In the genomic region with DNA sequence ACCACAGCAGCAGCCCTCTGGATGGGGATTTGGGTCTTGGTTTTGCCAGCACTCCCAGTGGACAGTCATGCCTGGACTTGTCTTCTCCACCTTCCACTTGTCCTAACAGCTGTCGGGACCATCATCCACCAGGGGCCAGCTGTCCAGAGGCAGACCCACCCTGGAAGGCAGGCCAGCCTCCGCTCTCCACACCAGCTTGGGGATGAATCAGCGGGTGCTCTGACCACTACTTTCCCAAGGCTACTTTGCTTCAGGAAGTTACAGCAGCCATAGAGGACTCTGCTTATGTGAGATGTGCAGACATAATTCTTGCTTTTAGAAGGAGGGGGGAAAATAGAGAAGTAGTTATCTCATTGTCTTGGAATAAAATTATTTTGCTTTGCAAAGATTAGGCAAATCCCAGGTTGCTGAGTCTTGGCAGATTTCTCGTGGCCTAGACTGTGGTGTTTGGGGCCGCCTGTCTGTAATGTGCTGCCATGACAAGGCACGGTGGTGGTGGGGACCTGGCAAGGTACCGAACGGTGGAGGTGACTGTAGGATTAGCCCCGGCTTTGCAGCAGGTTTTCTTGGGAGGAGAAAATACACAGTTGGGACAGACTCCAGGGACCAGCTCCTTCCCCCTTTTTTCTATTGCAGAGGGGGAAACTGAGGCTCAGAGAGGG, we compare ENCODE assay signal across 12 cellular contexts.
DNase-seq lines count a peak whose midpoint lies in the region; ATAC-seq, FAIRE-seq and TF ChIP-seq lines count a peak whose summit lies in the region.
"Had no signal": no experiment of that assay in that cellular context is flagged by ENCODE, and none has a peak within 500 bp of the region (broad histone marks: within the 10 kb centered on the region; RNA-seq: fewer than 3 reads in every experiment).

No MANE protein-coding gene starts in this region.

- H3K4me1 Mint-ChIP-seq in nephron, result peaks cover 66% of the 10 kb centered on the region
- H3K4me1 Mint-ChIP-seq in activated T-cell treated with anti-CD3 and anti-CD28 coated beads, Interleukin-2, amount 50 U/mL, for 24 hours (ENCODE audit: low read depth), result no peaks in the 10 kb centered on the region

- ATAC-seq in left colon (no peak), GM21381 (IDR thresholded peaks at IDR 0.05; ENCODE audit: unreplicated experiment) (no peak)
- ATAC-seq: GM12878 had no signal

- 74% methylated on average over 9 of the region's 9 CpGs for WGBS in esophagus muscularis mucosa

- H3K27me3 ChIP-seq in esophagus muscularis mucosa, result no peaks in the 10 kb centered on the region

- H3K4me3 Mint-ChIP-seq in nephron, result peak overlapping the region in 2 of 3 experiments; percentile 20 to 79
- H3K4me3 Mint-ChIP-seq in activated T-cell treated with anti-CD3 and anti-CD28 coated beads, Interleukin-2, amount 50 U/mL, for 24 hours, result no peak overlapping the region
- H3K4me3 Mint-ChIP-seq: CD4-positive, alpha-beta memory T cell had no signal

- H3K27ac ChIP-seq in esophagus muscularis mucosa (replicated peaks in 1 of 4), result peak overlapping the region; percentile 88 to 89 (median 89)

- DNase-seq in DMS 273 (lab: John Stamatoyannopoulos, UW; ENCODE audit: unreplicated experiment) (peak; percentile 63), RCC 7860 (ENCODE audit: low spot score) (peak; percentile 15), esophagus muscularis mucosa (ENCODE audit: extremely low spot score) (no peak), left colon (no peak), NCI-H345 (lab: John Stamatoyannopoulos, UW) (no peak)
- no peak for DNase-seq in activated T-cell treated with anti-CD3 and anti-CD28 coated beads, Interleukin-2, amount 50 U/mL, for 24 hours
- DNase-seq: CD4-positive, alpha-beta memory T cell; cortex of kidney; NCI-H2227 treated with DMSO at 0.1 percent for 48 hours had no signal

- H3K36me3 ChIP-seq in esophagus muscularis mucosa, result no peaks in the 10 kb centered on the region

- H3K9me3 ChIP-seq in esophagus muscularis mucosa, result no peaks in the 10 kb centered on the region

- TF ChIP-seq EP300 in esophagus muscularis mucosa (IDR thresholded peaks at IDR 0.05), result no peak

- H3K27me3 Mint-ChIP-seq in nephron (ENCODE audit: low read depth), result peaks cover 7% of the 10 kb centered on the region
- peaks cover 45% of the 10 kb centered on the region for H3K27me3 Mint-ChIP-seq in activated T-cell treated with anti-CD3 and anti-CD28 coated beads, Interleukin-2, amount 50 U/mL, for 24 hours

- no peak for FAIRE-seq in RCC 7860 (lab: Jason Lieb, UNC)
- FAIRE-seq: GM12878 had no signal

- intact Hi-C loops in esophagus muscularis mucosa (cut with DNase I), result no loop called here
- intact Hi-C loops in left colon (cut with DNase I, micrococcal nuclease), result no loop called here

- no peaks in the 10 kb centered on the region for H3K9me3 Mint-ChIP-seq in nephron
- no peaks in the 10 kb centered on the region for H3K9me3 Mint-ChIP-seq in activated T-cell treated with anti-CD3 and anti-CD28 coated beads, Interleukin-2, amount 50 U/mL, for 24 hours

- H3K36me3 Mint-ChIP-seq in nephron (ENCODE audit: low read depth), result no peaks in the 10 kb centered on the region
- H3K36me3 Mint-ChIP-seq in activated T-cell treated with anti-CD3 and anti-CD28 coated beads, Interleukin-2, amount 50 U/mL, for 24 hours (ENCODE audit: low read depth), result no peaks in the 10 kb centered on the region
- H3K36me3 Mint-ChIP-seq: CD4-positive, alpha-beta memory T cell had no signal

- no peak overlapping the region for H3K4me3 ChIP-seq in esophagus muscularis mucosa
- H3K4me3 ChIP-seq: GM12878 had no signal

- peaks cover 53 to 73% (median 67%) of the 10 kb centered on the region in 4 donors for H3K4me1 ChIP-seq in esophagus muscularis mucosa

- TF ChIP-seq CTCF in esophagus muscularis mucosa (IDR thresholded peaks at IDR 0.05) (peak in 1 of 3 experiments; percentile 21), nephron (IDR thresholded peaks at IDR 0.05; ENCODE audit: unreplicated experiment in 3 of 3) (no peak)

- H3K27ac Mint-ChIP-seq in nephron, result peak overlapping the region in 1 of 3 experiments; percentile 7
- no peak overlapping the region for H3K27ac Mint-ChIP-seq in activated T-cell treated with anti-CD3 and anti-CD28 coated beads, Interleukin-2, amount 50 U/mL, for 24 hours

- no peak for TF ChIP-seq POLR2A in esophagus muscularis mucosa (IDR thresholded peaks at IDR 0.05; ENCODE audit: low read depth)

Comparison
In these comparisons a context has a peak if more than half of its experiments do, and no peak if none do; other contexts are left out.
1. DNase-seq: peak in DMS 273 (single experiment) and RCC 7860 (single experiment); none in esophagus muscularis mucosa (single experiment), left colon (0 of 2), activated T-cell treated with anti-CD3 and anti-CD28 coated beads, Interleukin-2, amount 50 U/mL, for 24 hours (single experiment) and NCI-H345 (single experiment).